ENCODE assay signal across 13 cellular contexts in genomic region chr3:128554100-128554464, GRCh38.
DNase-seq lines count a peak whose midpoint lies in the region; ATAC-seq and TF ChIP-seq lines count a peak whose summit lies in the region.
"Had no signal": no experiment of that assay in that cellular context is flagged by ENCODE, and none has a peak within 500 bp of the region (broad histone marks: within the 10 kb centered on the region; RNA-seq: fewer than 3 reads in every experiment).

No MANE protein-coding gene starts in this region.

- H3K36me3 ChIP-seq in sigmoid colon (no peaks in the 10 kb centered on the region), BE2C (no peaks in the 10 kb centered on the region)

- intact Hi-C loops in sigmoid colon (cut with DNase I): no loop called here

- TF ChIP-seq POLR2A in sigmoid colon (IDR thresholded peaks at IDR 0.05): no peak

- POLR2A ChIA-PET in WTC11 (lab: Charles Lee): no interaction called here

- no peak overlapping the region for H3K4me3 ChIP-seq in sigmoid colon
- no peak overlapping the region for H3K4me3 ChIP-seq in BE2C (ENCODE audit: low read depth, low read length)

- ATAC-seq in WTC11 (no peak), HG02938 (IDR thresholded peaks at IDR 0.05; ENCODE audit: unreplicated experiment) (no peak)
- ATAC-seq: foreskin keratinocyte; naive thymus-derived CD4-positive, alpha-beta T cell had no signal

- H3K9me3 ChIP-seq in sigmoid colon: peaks cover 0 to 3% (median 0%) of the 10 kb centered on the region in 4 donors
- no peaks in the 10 kb centered on the region for H3K9me3 ChIP-seq in BE2C

- H3K27ac Mint-ChIP-seq in WTC11: no peak overlapping the region
- H3K27ac Mint-ChIP-seq: activated CD4-positive, alpha-beta memory T cell treated with anti-CD3 and anti-CD28 coated beads, Interleukin-2, amount 10 ng/mL, durations not matched to agents 7 days and 5 days; naive thymus-derived CD4-positive, alpha-beta T cell had no signal

- CTCF ChIA-PET in WTC11 (lab: Charles Lee): interaction anchor here (1.6 to 1.8 kb wide), 4 partner anchors 14 to 55 kb away, joined by 3 to 8 read pairs (median 6); no protein-coding TSS in a partner anchor

- WGBS in sigmoid colon, 2 donors: 85 to 90% methylated on average over 4 of the region's 4 CpGs

- peaks cover 0 to 8% (median 1%) of the 10 kb centered on the region in 4 donors for H3K4me1 ChIP-seq in sigmoid colon
- peaks cover 11% of the 10 kb centered on the region for H3K4me1 ChIP-seq in BE2C

- TF ChIP-seq EP300 in sigmoid colon (IDR thresholded peaks at IDR 0.05): no peak

- TF ChIP-seq CTCF in WTC11 (IDR thresholded peaks at IDR 0.05) (no peak), sigmoid colon (IDR thresholded peaks at IDR 0.05) (no peak), BE2C (IDR thresholded peaks at IDR 0.05; ENCODE audit: low read depth, low read length) (no peak)

- DNase-seq in HK-2 (ENCODE audit: unreplicated experiment) (peak; percentile 52), WTC11 (ENCODE audit: low spot score) (no peak), fibroblast of the conjunctiva (ENCODE audit: low read depth) (peak; percentile 13), sigmoid colon (peak; percentile 50), DMS79 (lab: John Stamatoyannopoulos, UW) (no peak), BE2C (no peak)
- DNase-seq: activated CD4-positive, alpha-beta memory T cell treated with anti-CD3 and anti-CD28 coated beads, Interleukin-2, amount 10 ng/mL, durations not matched to agents 7 days and 5 days; foreskin keratinocyte; naive thymus-derived CD4-positive, alpha-beta T cell; RPMI8226; T-helper 9 cell had no signal

- H3K27ac ChIP-seq in sigmoid colon: no peak overlapping the region
- H3K27ac ChIP-seq: foreskin keratinocyte, HL-60 had no signal

- peaks cover 20% of the 10 kb centered on the region for H3K4me1 Mint-ChIP-seq in WTC11

- H3K9me3 Mint-ChIP-seq in WTC11: no peaks in the 10 kb centered on the region; the same call in 1 of the 2 replicates
- H3K9me3 Mint-ChIP-seq: activated CD4-positive, alpha-beta memory T cell treated with anti-CD3 and anti-CD28 coated beads, Interleukin-2, amount 10 ng/mL, durations not matched to agents 7 days and 5 days had no signal

- H3K27me3 ChIP-seq in sigmoid colon (peaks cover 13 to 46% (median 28%) of the 10 kb centered on the region in 3 donors), BE2C (no peaks in the 10 kb centered on the region)

- peaks cover 32% of the 10 kb centered on the region for H3K27me3 Mint-ChIP-seq in WTC11 (ENCODE audit: low read depth)

- H3K4me3 Mint-ChIP-seq in WTC11: peak overlapping the region; percentile 56
- H3K4me3 Mint-ChIP-seq: activated CD4-positive, alpha-beta memory T cell treated with anti-CD3 and anti-CD28 coated beads, Interleukin-2, amount 10 ng/mL, durations not matched to agents 7 days and 5 days had no signal

- no peaks in the 10 kb centered on the region for H3K36me3 Mint-ChIP-seq in WTC11

TF ChIP-seq in WTC11, 78 proteins besides CTCF, POLR2A, EP300 and RAD21 (continues in another document):
- TF ChIP-seq NFE2L1 (CRISPR knock-in tag; IDR thresholded peaks at IDR 0.05) (no peak), GRHL2 (CRISPR knock-in tag; IDR thresholded peaks at IDR 0.05; ENCODE audit: insufficient replicate concordance, severe bottlenecking) (no peak), NFATC4 (CRISPR knock-in tag; IDR thresholded peaks at IDR 0.05) (no peak), MXD4 (CRISPR knock-in tag; IDR thresholded peaks at IDR 0.05; ENCODE audit: borderline replicate concordance) (no peak), STAT6 (CRISPR knock-in tag; conservative IDR thresholded peaks at IDR 0.05; ENCODE audit: low read depth) (no peak)
- TF ChIP-seq, protein P1, sequence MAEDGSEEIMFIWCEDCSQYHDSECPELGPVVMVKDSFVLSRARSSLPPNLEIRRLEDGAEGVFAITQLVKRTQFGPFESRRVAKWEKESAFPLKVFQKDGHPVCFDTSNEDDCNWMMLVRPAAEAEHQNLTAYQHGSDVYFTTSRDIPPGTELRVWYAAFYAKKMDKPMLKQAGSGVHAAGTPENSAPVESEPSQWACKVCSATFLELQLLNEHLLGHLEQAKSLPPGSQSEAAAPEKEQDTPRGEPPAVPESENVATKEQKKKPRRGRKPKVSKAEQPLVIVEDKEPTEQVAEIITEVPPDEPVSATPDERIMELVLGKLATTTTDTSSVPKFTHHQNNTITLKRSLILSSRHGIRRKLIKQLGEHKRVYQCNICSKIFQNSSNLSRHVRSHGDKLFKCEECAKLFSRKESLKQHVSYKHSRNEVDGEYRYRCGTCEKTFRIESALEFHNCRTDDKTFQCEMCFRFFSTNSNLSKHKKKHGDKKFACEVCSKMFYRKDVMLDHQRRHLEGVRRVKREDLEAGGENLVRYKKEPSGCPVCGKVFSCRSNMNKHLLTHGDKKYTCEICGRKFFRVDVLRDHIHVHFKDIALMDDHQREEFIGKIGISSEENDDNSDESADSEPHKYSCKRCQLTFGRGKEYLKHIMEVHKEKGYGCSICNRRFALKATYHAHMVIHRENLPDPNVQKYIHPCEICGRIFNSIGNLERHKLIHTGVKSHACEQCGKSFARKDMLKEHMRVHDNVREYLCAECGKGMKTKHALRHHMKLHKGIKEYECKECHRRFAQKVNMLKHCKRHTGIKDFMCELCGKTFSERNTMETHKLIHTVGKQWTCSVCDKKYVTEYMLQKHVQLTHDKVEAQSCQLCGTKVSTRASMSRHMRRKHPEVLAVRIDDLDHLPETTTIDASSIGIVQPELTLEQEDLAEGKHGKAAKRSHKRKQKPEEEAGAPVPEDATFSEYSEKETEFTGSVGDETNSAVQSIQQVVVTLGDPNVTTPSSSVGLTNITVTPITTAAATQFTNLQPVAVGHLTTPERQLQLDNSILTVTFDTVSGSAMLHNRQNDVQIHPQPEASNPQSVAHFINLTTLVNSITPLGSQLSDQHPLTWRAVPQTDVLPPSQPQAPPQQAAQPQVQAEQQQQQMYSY (CRISPR knock-in tag; IDR thresholded peaks at IDR 0.05): no peak
- TF ChIP-seq, protein P2, sequence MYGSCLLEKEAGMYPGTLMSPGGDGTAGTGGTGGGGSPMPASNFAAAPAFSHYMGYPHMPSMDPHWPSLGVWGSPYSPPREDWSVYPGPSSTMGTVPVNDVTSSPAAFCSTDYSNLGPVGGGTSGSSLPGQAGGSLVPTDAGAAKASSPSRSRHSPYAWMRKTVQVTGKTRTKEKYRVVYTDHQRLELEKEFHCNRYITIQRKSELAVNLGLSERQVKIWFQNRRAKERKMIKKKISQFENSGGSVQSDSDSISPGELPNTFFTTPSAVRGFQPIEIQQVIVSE (CRISPR knock-in tag; IDR thresholded peaks at IDR 0.05; ENCODE audit: borderline replicate concordance): no peak
- TF ChIP-seq, protein P3, sequence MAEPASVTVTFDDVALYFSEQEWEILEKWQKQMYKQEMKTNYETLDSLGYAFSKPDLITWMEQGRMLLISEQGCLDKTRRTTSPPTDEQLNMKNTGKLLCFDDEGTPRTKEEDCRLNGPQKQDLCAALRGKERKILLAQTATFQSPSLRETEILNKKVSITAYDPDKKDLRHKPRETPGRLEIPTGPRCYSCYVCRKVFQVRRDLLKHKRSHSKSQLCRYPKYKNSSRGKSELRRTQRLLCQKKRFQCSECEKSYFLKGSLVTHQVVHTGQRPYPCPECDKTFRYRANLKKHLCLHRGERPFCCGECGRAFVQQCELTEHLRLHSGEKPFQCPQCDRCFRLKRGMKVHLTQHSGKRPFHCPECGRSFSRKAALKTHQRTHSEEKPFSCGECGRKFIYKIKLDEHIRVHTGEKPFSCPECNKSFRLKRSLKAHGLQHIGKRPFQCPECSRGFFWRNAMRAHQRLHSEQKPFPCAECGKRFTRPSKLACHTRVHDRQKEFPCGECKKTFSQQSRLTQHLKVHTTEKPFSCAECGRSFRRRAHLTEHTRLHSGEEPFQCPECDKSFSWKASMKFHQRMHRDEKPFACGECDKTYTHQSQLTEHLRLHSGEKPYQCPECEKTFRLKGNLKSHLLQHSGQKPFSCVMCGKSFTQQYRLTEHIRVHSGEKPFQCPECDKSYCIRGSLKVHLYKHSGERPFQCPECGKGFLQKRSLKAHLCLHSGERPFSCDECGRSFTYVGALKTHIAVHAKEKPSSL (CRISPR knock-in tag; conservative IDR thresholded peaks at IDR 0.05): no peak

Comparison
In these comparisons a context has a peak if more than half of its experiments do, and no peak if none do; other contexts are left out.
1. DNase-seq: peak in HK-2 (single experiment), fibroblast of the conjunctiva (single experiment) and sigmoid colon (single experiment); none in WTC11 (single experiment), DMS79 (single experiment) and BE2C (single experiment).